Comparison of ENCODE assay signal across 8 cellular contexts in genomic region chr17:75404223-75404738, GRCh38. TPM values are rescaled to one million over a fixed set of nuclear protein-coding genes. Genes with fewer than 3 reads are reported as not detected.
DNase-seq lines count a peak whose midpoint lies in the region; ATAC-seq, FAIRE-seq and TF ChIP-seq lines count a peak whose summit lies in the region.

No MANE protein-coding gene starts in this region.

- H3K27me3 ChIP-seq in A673 (replicated peaks; ENCODE audit: insufficient read depth, low read depth, low read length, poor library complexity): no peaks in the 10 kb centered on the region

- H3K27ac ChIP-seq in A673 (ENCODE audit: low read depth, low read length, poor library complexity, severe bottlenecking) (peak overlapping the region; percentile 90), coronary artery (peak overlapping the region; percentile 10 to 88)

- no TSS peak for BruUV-seq in A673 (replicated peaks; lab: Mats Ljungman, UMichigan)

- ATAC-seq in activated B cell treated with CpG ODN at 0.5 μM for 24 hours (ENCODE audit: low read depth) (peak; percentile 15), left colon (peak; percentile 54), GM18868 (IDR thresholded peaks at IDR 0.05; ENCODE audit: unreplicated experiment) (no peak)

- H3K4me3 Mint-ChIP-seq in activated B cell treated with CpG ODN at 0.5 μM for 24 hours: peak overlapping the region; percentile 99

- CTCF ChIA-PET in A673 (lab: Charles Lee): no interaction called here
- CTCF ChIA-PET in activated B cell treated with CpG ODN at 0.5 μM for 24 hours (lab: Charles Lee): interaction anchor here (0.7 to 2.5 kb wide), 8 partner anchors 10 to 191 kb away, joined by 3 to 17 read pairs (median 4); partner anchors contain the start of gene SLC25A19

- intact Hi-C loops in A673 (cut with micrococcal nuclease; ENCODE audit: unreplicated experiment): loop anchor here (1.0 to 10.0 kb wide), 2 partner anchors 81 to 369 kb away; no protein-coding TSS in a partner anchor
- intact Hi-C loops in activated B cell treated with CpG ODN at 0.5 μM for 24 hours (cut with micrococcal nuclease): loop anchor here (1.0 to 10.0 kb wide), 8 partner anchors 11 to 219 kb away; partner anchors contain the start of genes SUMO2, TMEM94 and TSEN54
- intact Hi-C loops in left colon (cut with DNase I, micrococcal nuclease): loop anchor here (2.0 to 10.0 kb wide), 2 partner anchors 79 to 81 kb away; no protein-coding TSS in a partner anchor

- POLR2A ChIA-PET in A673 (lab: Charles Lee; ENCODE audit: low non-redundant PET): no interaction called here
- POLR2A ChIA-PET in activated B cell treated with CpG ODN at 0.5 μM for 24 hours (lab: Charles Lee): interaction anchor here (0.8 to 6.7 kb wide), 15 partner anchors 8 to 143 kb away, joined by 3 to 136 read pairs (median 15); partner anchors contain the start of genes GGA3, MIF4GD, MRPS7 and SLC25A19

- no peaks in the 10 kb centered on the region for H3K27me3 Mint-ChIP-seq in activated B cell treated with CpG ODN at 0.5 μM for 24 hours

- no peaks in the 10 kb centered on the region for H3K36me3 ChIP-seq in A673 (ENCODE audit: insufficient read depth, low read length, poor library complexity, severe bottlenecking)

- peak overlapping the region; percentile 99 for H3K4me3 ChIP-seq in A673 (ENCODE audit: low read depth, low read length, poor library complexity, severe bottlenecking)
- H3K4me3 ChIP-seq in coronary artery: peak overlapping the region; percentile 84

- no peaks in the 10 kb centered on the region for H3K4me1 ChIP-seq in A673 (ENCODE audit: insufficient read depth, low read length, poor library complexity, severe bottlenecking)

- peaks cover 34% of the 10 kb centered on the region for H3K36me3 Mint-ChIP-seq in activated B cell treated with CpG ODN at 0.5 μM for 24 hours (ENCODE audit: low read depth)

- no peaks in the 10 kb centered on the region for H3K9me3 ChIP-seq in A673 (ENCODE audit: low read depth, low read length, poor library complexity, severe bottlenecking)

- peaks cover 54% of the 10 kb centered on the region for H3K4me1 Mint-ChIP-seq in activated B cell treated with CpG ODN at 0.5 μM for 24 hours

- peak; percentile 52 for FAIRE-seq in GM18507 (lab: Jason Lieb, UNC)

- H3K9me3 Mint-ChIP-seq in activated B cell treated with CpG ODN at 0.5 μM for 24 hours: no peaks in the 10 kb centered on the region

- peak overlapping the region; percentile 97 for H3K27ac Mint-ChIP-seq in activated B cell treated with CpG ODN at 0.5 μM for 24 hours

- TF ChIP-seq CTCF in A673 (conservative IDR thresholded peaks at IDR 0.05; ENCODE audit: low read depth, low read length) (peak; percentile 91), activated B cell treated with CpG ODN at 0.5 μM for 24 hours (IDR thresholded peaks at IDR 0.05) (no peak), coronary artery (IDR thresholded peaks at IDR 0.05) (peak; percentile 74)

- peak; percentile 90 for DNase-seq in A673 (ENCODE audit: low spot score)
- DNase-seq in GM18507 (ENCODE audit: extremely low spot score, insufficient read length, low read depth): no peak
- peak; percentile 38 for DNase-seq in NCI-H345 treated with DMSO at 0.1 percent for 48 hours (lab: John Stamatoyannopoulos, UW; ENCODE audit: unreplicated experiment)
- peak; percentile 42 for DNase-seq in activated B cell treated with CpG ODN at 0.5 μM for 24 hours
- DNase-seq in coronary artery (ENCODE audit: low spot score): peak; percentile 75
- DNase-seq in left colon: peak; percentile 64 to 69
- DNase-seq in stimulated activated CD4-positive, alpha-beta T cell treated with anti-CD3 and anti-CD28 coated beads, Interleukin-15, amount 100 ng/mL, for 48 hours (ENCODE audit: low read depth in 2 of 2): peak; percentile 26 to 38

RNA-seq across cellular contexts. Expression of gene GRB2, which starts 1.2 kb away (rescaled TPM):
- 95.2 and 101 TPM in 2 replicates for total RNA-seq in A673 (2021)
- total RNA-seq in activated B cell treated with CpG ODN at 0.5 μM for 24 hours: 307 and 320 TPM in 2 replicates
- total RNA-seq in left colon: 100 to 1,000 TPM; 112 to 117 TPM

RNA-seq across cellular contexts. Expression of gene TMEM94, which starts 52.2 kb away (rescaled TPM):
- 67.0 and 84.7 TPM in 2 replicates for total RNA-seq in A673 (2021)
- total RNA-seq in activated B cell treated with CpG ODN at 0.5 μM for 24 hours: 80.3 and 86.6 TPM in 2 replicates
- 100 to 1,000 TPM in 1 of 2 donors, 10 to 100 TPM in 1; 99.9 to 123 TPM for total RNA-seq in left colon
